Comparison of ENCODE assay signal across 30 cellular contexts in genomic region chr2:117704818-117705217, GRCh38.
"Had no signal": no experiment of that assay in that cellular context is flagged by ENCODE, and none has a peak within 500 bp of the region (broad histone marks: within the 10 kb centered on the region; RNA-seq: fewer than 3 reads in every experiment).

No MANE protein-coding gene starts in this region.

- H3K4me3 ChIP-seq: left lung, lower lobe of right lung, pancreas, prostate gland, smooth muscle cell, thoracic aorta, tibial artery, upper lobe of right lung, vagina had no signal

- H3K4me2 ChIP-seq: smooth muscle cell had no signal

- DNase-seq: hypothalamus; immature natural killer cell; kidney; left colon; left lung; lower lobe of right lung; mammary epithelial cell; mesenchymal stem cell; naive thymus-derived CD8-positive, alpha-beta T cell; nucleus accumbens; pancreas; posterior cingulate gyrus; retina; right cardiac atrium; stimulated activated CD4-positive, alpha-beta T cell treated with anti-CD3 and anti-CD28 coated beads, Interleukin-1b, Interleukin-23, amount 100 ng/mL, for 48 hours; stimulated activated CD4-positive, alpha-beta T cell treated with anti-CD3 and anti-CD28 coated beads, Interleukin-2, amount 100 ng/mL, for 48 hours; stimulated activated CD4-positive, alpha-beta T cell treated with anti-CD3 and anti-CD28 coated beads, Interleukin-4, amount 100 ng/mL, for 4 hours; stimulated activated CD8-positive, alpha-beta memory T cell treated with anti-CD3 and anti-CD28 coated beads, Interleukin-4, amount 100 ng/mL, for 48 hours; stimulated activated naive CD4-positive, alpha-beta T cell treated with Interleukin-2 at 50 U/mL for 16 hours; stimulated activated naive CD8-positive, alpha-beta T cell treated with anti-CD3 and anti-CD28 coated beads, Interleukin-15, amount 100 ng/mL, for 72 hours; substantia nigra; tibial artery; trophoblast cell; upper lobe of right lung had no signal

- H3K36me3 ChIP-seq: left lung, lower lobe of right lung, pancreas, prostate gland, thoracic aorta, tibial artery, upper lobe of right lung, vagina had no signal

- FAIRE-seq: islet of Langerhans, kidney, pancreas had no signal

- H3K27ac ChIP-seq: left lung, lower lobe of right lung, pancreas, prostate gland, thoracic aorta, tibial artery, upper lobe of right lung, vagina had no signal

- H3K9me3 ChIP-seq: left lung, lower lobe of right lung, pancreas, prostate gland, thoracic aorta, tibial artery, upper lobe of right lung, vagina had no signal

- H3K4me1 ChIP-seq: left lung, lower lobe of right lung, pancreas, prostate gland, tibial artery, upper lobe of right lung, vagina had no signal

- H3K27me3 ChIP-seq: left lung, pancreas, tibial artery, upper lobe of right lung, vagina had no signal

- ATAC-seq: left colon; left lung; lower lobe of right lung; naive thymus-derived CD8-positive, alpha-beta T cell; pancreas; right cardiac atrium; stimulated activated memory B cell treated with anti-CD40 and anti-IgM and Interleukin-4, amounts not matched to agents 10 μg/mL and 1 μg/mL and 100 μg/mL, for 72 hours; stimulated activated naive CD8-positive, alpha-beta T cell treated with anti-CD3 and anti-CD28 coated beads, Interleukin-15, amount 100 ng/mL, for 72 hours; upper lobe of right lung had no signal
